In the genomic region with DNA sequence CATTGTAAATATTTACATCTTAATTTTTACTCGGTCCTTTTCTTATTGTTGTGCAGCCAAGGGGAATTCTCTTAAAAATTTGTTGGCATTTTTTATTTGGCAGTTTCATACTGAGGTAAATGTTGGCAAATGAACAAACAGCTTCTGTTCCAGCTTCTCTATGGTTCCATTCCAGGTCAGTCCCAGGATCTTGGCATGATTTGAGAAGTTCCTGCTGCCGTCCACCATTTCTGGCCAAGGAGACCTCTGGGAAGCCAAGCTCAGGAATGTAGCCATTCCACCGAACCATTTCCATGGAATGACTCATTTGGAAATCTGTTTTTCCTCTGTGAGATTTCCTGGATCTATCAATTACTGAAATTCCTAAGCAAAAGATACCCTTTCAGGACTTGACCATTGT, we compare ENCODE assay signal across 22 cellular contexts. TPM values are rescaled to one million over a fixed set of nuclear protein-coding genes. Genes with fewer than 3 reads are reported as not detected.
DNase-seq lines count a peak whose midpoint lies in the region; ATAC-seq and TF ChIP-seq lines count a peak whose summit lies in the region.
"Had no signal": no experiment of that assay in that cellular context is flagged by ENCODE, and none has a peak within 500 bp of the region (broad histone marks: within the 10 kb centered on the region; RNA-seq: fewer than 3 reads in every experiment).

No MANE protein-coding gene starts in this region.

- H3K4me2 ChIP-seq in mammary epithelial cell (ENCODE audit: insufficient read depth, low read depth, low read length): no peak overlapping the region
- H3K4me2 ChIP-seq: BLaER1 treated with 17β-estradiol and CSF1 and Interleukin-3, amounts not matched to agents 10 nM and 100 nM had no signal

- POLR2A ChIA-PET in MCF 10A (lab: Yijun Ruan, JAX): interaction anchor here (0.7 kb wide), 2 partner anchors 103 to 699 kb away, joined by 3 read pairs; no protein-coding TSS in a partner anchor

- CTCF ChIA-PET in mammary epithelial cell (lab: Charles Lee; ENCODE audit: low non-redundant PET): no interaction called here
- CTCF ChIA-PET in MCF 10A (lab: Yijun Ruan, JAX): interaction anchor here (0.8 kb wide), 1 partner anchor 706 kb away, joined by 3 read pairs; no protein-coding TSS in a partner anchor

- H3K27me3 ChIP-seq in mammary epithelial cell (ENCODE audit: insufficient read depth, low read length): no peaks in the 10 kb centered on the region
- H3K27me3 ChIP-seq in testis: no peaks in the 10 kb centered on the region
- H3K27me3 ChIP-seq: BLaER1 treated with 17β-estradiol and CSF1 and Interleukin-3, amounts not matched to agents 10 nM and 100 nM; Peyer's patch; SJCRH30 had no signal

- H3K9me3 ChIP-seq in mammary epithelial cell (replicated peaks; ENCODE audit: insufficient read depth, low read length) (no peaks in the 10 kb centered on the region), testis (no peaks in the 10 kb centered on the region)
- H3K9me3 ChIP-seq: Peyer's patch, SJCRH30 had no signal

- no peaks in the 10 kb centered on the region for H3K36me3 ChIP-seq in mammary epithelial cell (ENCODE audit: insufficient read depth, low read length)
- H3K36me3 ChIP-seq in testis (ENCODE audit: low read depth, missing control alignments): no peaks in the 10 kb centered on the region
- H3K36me3 ChIP-seq: BLaER1 treated with 17β-estradiol and CSF1 and Interleukin-3, amounts not matched to agents 10 nM and 100 nM; Peyer's patch; SJCRH30 had no signal

- TF ChIP-seq POLR2A in testis (IDR thresholded peaks at IDR 0.05): no peak

- no peak overlapping the region for H3K9ac ChIP-seq in mammary epithelial cell (ENCODE audit: insufficient read depth, low read length)
- H3K9ac ChIP-seq: BLaER1 treated with 17β-estradiol and CSF1 and Interleukin-3, amounts not matched to agents 10 nM and 100 nM had no signal

- ATAC-seq in GM18909 (IDR thresholded peaks at IDR 0.05; ENCODE audit: poor library complexity, unreplicated experiment) (no peak), HG03565 (IDR thresholded peaks at IDR 0.05; ENCODE audit: unreplicated experiment) (no peak)

- DNase-seq in mammary epithelial cell (no peak), MCF 10A (ENCODE audit: unreplicated experiment) (no peak), cerebellum (ENCODE audit: low spot score) (peak; percentile 54), kidney tubule cell (ENCODE audit: low spot score) (peak; percentile 45), DMS153 treated with DMSO at 0.1 percent for 48 hours (lab: John Stamatoyannopoulos, UW; ENCODE audit: unreplicated experiment) (no peak), testis (no peak)
- DNase-seq: 8988T; CD4-positive, alpha-beta memory T cell; GDM1; KBM-7; NCI-H1105; NCI-H146; NCI-H2081; NCI-H2171 treated with DMSO at 0.1 percent for 48 hours; NCI-H524 treated with DMSO at 0.1 percent for 48 hours; NCI-H82; Peyer's patch; SJCRH30 had no signal

- 14% methylated on average over 3 of the region's 3 CpGs for WGBS in mammary epithelial cell (ENCODE audit: low coverage, missing lambda C conversion rate)
- WGBS in testis, 2 donors: 71 to 74% methylated on average over 3 of the region's 3 CpGs

- no peaks in the 10 kb centered on the region for H3K79me2 ChIP-seq in mammary epithelial cell (ENCODE audit: insufficient read depth, low read length)

- peak overlapping the region; percentile 70 for H2AFZ ChIP-seq in mammary epithelial cell (ENCODE audit: low read depth, low read length)

- no peak overlapping the region for H3K27ac Mint-ChIP-seq in MCF 10A (ENCODE audit: low read depth, unreplicated experiment)
- H3K27ac Mint-ChIP-seq: CD4-positive, alpha-beta memory T cell had no signal

- H3K9me3 Mint-ChIP-seq in MCF 10A (ENCODE audit: unreplicated experiment): peaks cover 8% of the 10 kb centered on the region

- H3K27ac ChIP-seq in mammary epithelial cell (ENCODE audit: insufficient read depth, low read depth, low read length) (no peak overlapping the region), testis (no peak overlapping the region)
- H3K27ac ChIP-seq: BLaER1 treated with 17β-estradiol and CSF1 and Interleukin-3, amounts not matched to agents 10 nM and 100 nM; Peyer's patch; SJCRH30 had no signal

- no peak for TF ChIP-seq CTCF in mammary epithelial cell (conservative IDR thresholded peaks at IDR 0.05 in 1 of 2, IDR thresholded peaks at IDR 0.05 in 1 of 2; ENCODE audit: extremely low read depth in 1 of 2, insufficient read depth in 1 of 2, low read depth in 1 of 2, low read length in 2 of 2)
- no peak for TF ChIP-seq CTCF in MCF 10A (IDR thresholded peaks at IDR 0.05; ENCODE audit: unreplicated experiment)
- no peak for TF ChIP-seq CTCF in testis (IDR thresholded peaks at IDR 0.05)

- dilution Hi-C loops in mammary epithelial cell (cut with HindIII; ENCODE audit: low sequenced_read_pairs): no loop called here

- no peaks in the 10 kb centered on the region for H3K4me1 Mint-ChIP-seq in MCF 10A (ENCODE audit: insufficient read depth, unreplicated experiment)
- H3K4me1 Mint-ChIP-seq: CD4-positive, alpha-beta memory T cell had no signal

- peaks cover 2% of the 10 kb centered on the region for H3K4me1 ChIP-seq in mammary epithelial cell (ENCODE audit: insufficient read depth, low read length)
- no peaks in the 10 kb centered on the region for H3K4me1 ChIP-seq in testis
- H3K4me1 ChIP-seq: Peyer's patch, SJCRH30 had no signal

- H3K4me3 ChIP-seq in mammary epithelial cell (replicated peaks in 1 of 3; ENCODE audit: insufficient read depth in 1 of 3, low read depth in 2 of 3, low read length in 3 of 3): no peak overlapping the region
- H3K4me3 ChIP-seq in testis: no peak overlapping the region
- H3K4me3 ChIP-seq: BLaER1 treated with 17β-estradiol and CSF1 and Interleukin-3, amounts not matched to agents 10 nM and 100 nM; Peyer's patch; SJCRH30 had no signal

- no peaks in the 10 kb centered on the region for H3K36me3 Mint-ChIP-seq in MCF 10A (ENCODE audit: insufficient read depth, unreplicated experiment)
- H3K36me3 Mint-ChIP-seq: CD4-positive, alpha-beta memory T cell had no signal

- no peaks in the 10 kb centered on the region for H4K20me1 ChIP-seq in mammary epithelial cell (ENCODE audit: insufficient read depth, low read length)
- H4K20me1 ChIP-seq: BLaER1 treated with 17β-estradiol and CSF1 and Interleukin-3, amounts not matched to agents 10 nM and 100 nM had no signal

- H3K4me3 Mint-ChIP-seq in MCF 10A (ENCODE audit: unreplicated experiment): no peak overlapping the region
- H3K4me3 Mint-ChIP-seq: CD4-positive, alpha-beta memory T cell had no signal

- intact Hi-C loops in mammary epithelial cell (cut with micrococcal nuclease): no loop called here
- intact Hi-C loops in MCF 10A (cut with micrococcal nuclease): no loop called here
- intact Hi-C loops in testis (cut with DNase I; ENCODE audit: low total_unique reads): no loop called here

- in situ Hi-C loops in mammary epithelial cell (cut with MboI; ENCODE audit: low sequenced_read_pairs in 2 of 2): no loop called here

- no peaks in the 10 kb centered on the region for H3K27me3 Mint-ChIP-seq in MCF 10A (ENCODE audit: insufficient read depth, unreplicated experiment)

- BruUV-seq in mammary epithelial cell (replicated peaks; lab: Mats Ljungman, UMichigan) (no TSS peak), MCF 10A (replicated peaks; lab: Mats Ljungman, UMichigan) (no TSS peak)

RNA-seq across cellular contexts. Expression of a gene that starts 43.9 kb away (rescaled TPM):
- total RNA-seq in mammary epithelial cell (not detected), MCF 10A (2022) (not detected in 2 replicates), cerebellum (not detected), testis (not detected)
- polyA plus RNA-seq in mammary epithelial cell (not detected), testis (ENCODE audit: insufficient read depth, low read depth, low replicate concordance) (not detected)
- polyA minus RNA-seq in mammary epithelial cell: not detected
- total RNA-seq: CD4-positive, alpha-beta memory T cell; H4; SJCRH30 had no signal
- polyA plus RNA-seq: CD4-positive, alpha-beta memory T cell had no signal

Comparison
In these comparisons a context has a peak if more than half of its experiments do, and no peak if none do; other contexts are left out.
1. DNase-seq: peak in cerebellum (single experiment) and kidney tubule cell (single experiment); none in mammary epithelial cell (single experiment), MCF 10A (single experiment), DMS153 treated with DMSO at 0.1 percent for 48 hours (single experiment) and testis (single experiment).